14 cellular contexts compared by ENCODE assay signal in the genomic region with DNA sequence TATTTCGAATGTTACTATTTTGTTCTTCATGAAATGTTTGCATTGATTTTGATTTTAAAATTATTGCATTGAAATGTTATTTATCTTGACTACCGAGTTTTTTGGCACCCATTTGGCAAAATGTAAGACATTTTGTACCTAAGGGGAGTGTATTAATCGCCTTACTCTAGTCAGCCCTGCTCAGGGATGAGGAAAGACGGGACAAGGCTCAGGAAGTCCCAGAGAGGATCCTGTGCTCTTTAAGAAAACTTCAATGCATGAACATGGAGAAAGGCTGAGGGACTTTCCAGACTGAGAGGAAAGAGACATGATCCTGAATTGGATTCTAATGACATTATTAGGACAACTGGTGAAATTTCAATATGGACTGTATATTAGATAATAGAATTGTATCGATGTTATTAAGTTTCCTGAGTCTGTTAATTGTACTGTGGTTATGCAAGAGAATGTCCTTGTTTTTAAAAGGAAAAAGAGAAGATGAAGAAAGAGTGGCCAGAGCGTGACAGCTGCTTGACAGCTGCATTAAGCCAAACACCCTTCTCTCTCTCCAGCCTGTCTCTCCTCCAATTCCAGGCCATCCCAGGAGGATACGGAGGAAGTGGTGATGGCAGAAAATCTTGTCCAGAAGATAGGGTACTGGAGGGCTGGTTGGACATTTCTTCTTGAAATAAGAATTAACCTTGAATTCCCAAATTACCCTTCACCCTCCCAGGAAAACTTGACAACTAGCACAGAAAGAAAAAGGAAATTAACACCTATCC.
DNase-seq lines count a peak whose midpoint lies in the region; ATAC-seq, FAIRE-seq and TF ChIP-seq lines count a peak whose summit lies in the region.
"Had no signal": no experiment of that assay in that cellular context is flagged by ENCODE, and none has a peak within 500 bp of the region (broad histone marks: within the 10 kb centered on the region; RNA-seq: fewer than 3 reads in every experiment).

No MANE protein-coding gene starts in this region.

- peak overlapping the region; percentile 98 to 99 (median 99) for H3K27ac Mint-ChIP-seq in nephron
- H3K27ac Mint-ChIP-seq: stimulated activated naive CD8-positive, alpha-beta T cell treated with anti-CD3 and anti-CD28 coated beads, Interleukin-15, Interleukin-2, amounts not matched to agents 100 ng/mL and 50 ng/mL, for 24 hours had no signal

- FAIRE-seq in GM12892 (lab: Jason Lieb, UNC) = no peak
- FAIRE-seq: endothelial cell of umbilical vein had no signal

- H3K9me3 Mint-ChIP-seq in nephron = no peaks in the 10 kb centered on the region
- H3K9me3 Mint-ChIP-seq: stimulated activated naive CD8-positive, alpha-beta T cell treated with anti-CD3 and anti-CD28 coated beads, Interleukin-15, Interleukin-2, amounts not matched to agents 100 ng/mL and 50 ng/mL, for 24 hours had no signal

- TF ChIP-seq POLR2A in vagina (IDR thresholded peaks at IDR 0.05) = no peak
- TF ChIP-seq POLR2A in GM12892 (IDR thresholded peaks at IDR 0.05; ENCODE audit: low read depth, low read length) = no peak

- H3K27me3 ChIP-seq in vagina = no peaks in the 10 kb centered on the region
- H3K27me3 ChIP-seq: adrenal gland had no signal

- TF ChIP-seq CTCF in nephron (IDR thresholded peaks at IDR 0.05; ENCODE audit: unreplicated experiment in 3 of 3) (no peak), vagina (IDR thresholded peaks at IDR 0.05) (no peak)

- peak overlapping the region in 2 of 3 experiments; percentile 46 to 50 for H3K4me3 Mint-ChIP-seq in nephron
- H3K4me3 Mint-ChIP-seq: stimulated activated naive CD8-positive, alpha-beta T cell treated with anti-CD3 and anti-CD28 coated beads, Interleukin-15, Interleukin-2, amounts not matched to agents 100 ng/mL and 50 ng/mL, for 24 hours had no signal

- intact Hi-C loops in vagina (cut with DNase I) = no loop called here

- peaks cover 78% of the 10 kb centered on the region for H3K4me1 Mint-ChIP-seq in nephron

- peak overlapping the region in 1 of 2 donors; percentile 5 for H3K4me3 ChIP-seq in vagina
- H3K4me3 ChIP-seq: adrenal gland had no signal

- H3K27ac ChIP-seq in vagina = peak overlapping the region; percentile 73
- H3K27ac ChIP-seq: 22Rv1 had no signal

- H3K9me3 ChIP-seq in vagina = no peaks in the 10 kb centered on the region
- H3K9me3 ChIP-seq: adrenal gland had no signal

- no peaks in the 10 kb centered on the region for H3K36me3 ChIP-seq in vagina
- H3K36me3 ChIP-seq: adrenal gland had no signal

- H3K27me3 Mint-ChIP-seq in nephron (ENCODE audit: low read depth) = no peaks in the 10 kb centered on the region

- DNase-seq in DMS 273 (lab: John Stamatoyannopoulos, UW; ENCODE audit: unreplicated experiment) = peak; percentile 25
- no peak for DNase-seq in DMS 273 treated with DMSO at 0.1 percent for 48 hours (lab: John Stamatoyannopoulos, UW)
- DNase-seq in fibroblast of the conjunctiva (ENCODE audit: low read depth) = peak; percentile 32
- DNase-seq in vagina (ENCODE audit: extremely low spot score in 2 of 2) = no peak
- DNase-seq in left lobe of liver (ENCODE audit: low spot score) = no peak
- DNase-seq in GM12892 (ENCODE audit: insufficient read length) = no peak
- DNase-seq: nucleus accumbens; stimulated activated CD4-positive, alpha-beta T cell treated with anti-CD3 and anti-CD28 coated beads, Interleukin-4, amount 100 ng/mL, for 1 hour had no signal

- ATAC-seq in left lobe of liver (no peak), GM21381 (IDR thresholded peaks at IDR 0.05; ENCODE audit: unreplicated experiment) (no peak)

- H3K36me3 Mint-ChIP-seq in nephron (ENCODE audit: low read depth) = no peaks in the 10 kb centered on the region

- peaks cover 70% of the 10 kb centered on the region for H3K4me1 ChIP-seq in vagina

Comparison
In these comparisons a context has a peak if more than half of its experiments do, and no peak if none do; other contexts are left out.
1. DNase-seq: peak in DMS 273 (single experiment) and fibroblast of the conjunctiva (single experiment); none in DMS 273 treated with DMSO at 0.1 percent for 48 hours (single experiment), vagina (0 of 2), left lobe of liver (single experiment) and GM12892 (single experiment).